Comparison of ENCODE assay signal across 8 cellular contexts in genomic region chr4:165111906-165112257, GRCh38. TPM values are rescaled to one million over a fixed set of nuclear protein-coding genes. Genes with fewer than 3 reads are reported as not detected.
DNase-seq lines count a peak whose midpoint lies in the region; ATAC-seq, FAIRE-seq and TF ChIP-seq lines count a peak whose summit lies in the region.

No MANE protein-coding gene starts in this region.

- H3K27ac ChIP-seq in keratinocyte (ENCODE audit: control insufficient read depth, insufficient read depth, low read length) (peak overlapping the region; percentile 69), subcutaneous abdominal adipose tissue (ENCODE audit: low read depth, low read length) (peak overlapping the region; percentile 87)

- no peak for ATAC-seq in HG03175 (IDR thresholded peaks at IDR 0.05; ENCODE audit: unreplicated experiment)

- H3K4me1 ChIP-seq in adipocyte (ENCODE audit: control insufficient read depth, insufficient read depth, low read length) (peaks cover 8% of the 10 kb centered on the region), keratinocyte (ENCODE audit: control insufficient read depth, extremely low read depth, insufficient read depth, low read length) (peaks cover 10% of the 10 kb centered on the region), subcutaneous abdominal adipose tissue (ENCODE audit: control insufficient read depth in 5 of 5, insufficient read depth in 5 of 5, low read length in 5 of 5) (peaks cover 0 to 18% (median 11%) of the 10 kb centered on the region in 5 donors)

- H3K9ac ChIP-seq in adipocyte (ENCODE audit: low read length) (peak overlapping the region; percentile 88), keratinocyte (ENCODE audit: control insufficient read depth, extremely low read depth, insufficient read depth, low read length) (peak overlapping the region; percentile 87), subcutaneous abdominal adipose tissue (ENCODE audit: low read length in 5 of 5) (peak overlapping the region in 4 of 5 donors; percentile 78 to 94 (median 90))

- intact Hi-C loops in head of caudate nucleus (cut with DNase I), result no loop called here

- H3K4me2 ChIP-seq in keratinocyte (ENCODE audit: control insufficient read depth, extremely low read depth, insufficient read depth, low read depth, low read length), result peak overlapping the region; percentile 91

- H3K4me3 ChIP-seq in adipocyte (ENCODE audit: low read length) (peak overlapping the region; percentile 92), keratinocyte (ENCODE audit: control insufficient read depth in 2 of 3, extremely low read depth in 1 of 3, insufficient read depth in 2 of 3, low read depth in 1 of 3, low read length in 3 of 3) (peak overlapping the region; percentile 97 to 98 (median 98)), subcutaneous abdominal adipose tissue (ENCODE audit: low read depth in 1 of 5, low read length in 5 of 5) (peak overlapping the region; percentile 42 to 96 (median 86))

- dilution Hi-C loops in keratinocyte (cut with MboI; ENCODE audit: extremely low pct_ligation_motif_present, low sequenced_read_pairs), result no loop called here

- H3K9me3 ChIP-seq in adipocyte (ENCODE audit: control insufficient read depth, low read length) (no peaks in the 10 kb centered on the region), keratinocyte (ENCODE audit: control insufficient read depth, low read depth, low read length) (no peaks in the 10 kb centered on the region), subcutaneous abdominal adipose tissue (ENCODE audit: control insufficient read depth in 5 of 5, low read length in 5 of 5) (no peaks in the 10 kb centered on the region)

- H3K27me3 ChIP-seq in adipocyte (replicated peaks; ENCODE audit: control insufficient read depth, insufficient read depth, low read length), result no peaks in the 10 kb centered on the region
- H3K27me3 ChIP-seq in keratinocyte (ENCODE audit: control insufficient read depth, extremely low read depth, insufficient read depth, low read length), result no peaks in the 10 kb centered on the region
- H3K27me3 ChIP-seq in subcutaneous abdominal adipose tissue (ENCODE audit: control insufficient read depth in 5 of 5, insufficient read depth in 4 of 5, low read length in 5 of 5), result no peaks in the 10 kb centered on the region

- FAIRE-seq in keratinocyte (lab: Jason Lieb, UNC), result no peak

- H3K79me2 ChIP-seq in keratinocyte (ENCODE audit: control insufficient read depth, insufficient read depth, low read length), result no peaks in the 10 kb centered on the region

- no peak for TF ChIP-seq CTCF in keratinocyte (optimal IDR thresholded peaks at IDR 0.05 in 1 of 3, IDR thresholded peaks at IDR 0.05 in 1 of 3, conservative IDR thresholded peaks at IDR 0.05 in 1 of 3; ENCODE audit: extremely low read depth in 1 of 3, insufficient read depth in 2 of 3, low read length in 3 of 3)

- no peaks in the 10 kb centered on the region for H4K20me1 ChIP-seq in keratinocyte (ENCODE audit: control insufficient read depth, extremely low read depth, insufficient read depth, low read length)

- no peaks in the 10 kb centered on the region for H3K36me3 ChIP-seq in adipocyte (ENCODE audit: control insufficient read depth, insufficient read depth, low read length, severe bottlenecking)
- no peaks in the 10 kb centered on the region for H3K36me3 ChIP-seq in keratinocyte (ENCODE audit: control insufficient read depth in 2 of 2, extremely low read depth in 1 of 2, insufficient read depth in 2 of 2, low read length in 2 of 2)
- H3K36me3 ChIP-seq in subcutaneous abdominal adipose tissue (ENCODE audit: control insufficient read depth in 5 of 5, insufficient read depth in 5 of 5, low read length in 5 of 5), result peaks cover 0 to 6% (median 0%) of the 10 kb centered on the region in 5 donors

- peak overlapping the region; percentile 85 for H2AFZ ChIP-seq in keratinocyte (ENCODE audit: control insufficient read depth, low read length)

- DNase-seq in NCI-H2171 treated with DMSO at 0.1 percent for 48 hours (lab: John Stamatoyannopoulos, UW) (peak; percentile 42), NCI-H2171 (lab: John Stamatoyannopoulos, UW) (no peak), adipocyte (ENCODE audit: low read depth) (no peak), keratinocyte (ENCODE audit: low read depth, low spot score) (no peak), SKM-1 (lab: John Stamatoyannopoulos, UW; ENCODE audit: unreplicated experiment) (no peak), head of caudate nucleus (no peak)

- H3K9me1 ChIP-seq in keratinocyte (ENCODE audit: control insufficient read depth, extremely low read depth, insufficient read depth, low read length), result no peaks in the 10 kb centered on the region

RNA-seq across cellular contexts. Expression of gene TMEM192, which starts 0.8 kb away (rescaled TPM):
- polyA plus RNA-seq in keratinocyte, result 25.3 to 32.7 TPM (median 29.9 TPM) in 3 replicates
- polyA plus RNA-seq in keratinocyte (2011; ENCODE audit: low read depth), result 17.0 TPM
- polyA plus RNA-seq in keratinocyte (2011; cell fraction: cytosol; rRNA removed), result 21.1 and 45.5 TPM in 2 replicates
- 28.8 and 30.9 TPM in 2 replicates for polyA plus RNA-seq in keratinocyte (2011; cell fraction: nucleus; rRNA removed)
- polyA plus RNA-seq in keratinocyte (2012; ENCODE audit: low replicate concordance), result 16.5 and 16.8 TPM in 2 replicates
- polyA minus RNA-seq in keratinocyte, result 9.9 to 35.6 TPM (median 22.6 TPM) in 3 replicates
- 7.1 TPM for polyA minus RNA-seq in keratinocyte (2011; cell fraction: cytosol; rRNA and poly(A)+ RNA removed)
- 26.8 and 44.1 TPM in 2 replicates for polyA minus RNA-seq in keratinocyte (2011; cell fraction: nucleus; rRNA and poly(A)+ RNA removed)

RNA-seq across cellular contexts. Expression of gene TRIM75, which starts 58.2 kb away (rescaled TPM):
- polyA plus RNA-seq in keratinocyte, result not detected in 3 replicates
- polyA plus RNA-seq in keratinocyte (2011; ENCODE audit: low read depth), result not detected
- not detected in 2 replicates for polyA plus RNA-seq in keratinocyte (2011; cell fraction: cytosol; rRNA removed)
- not detected in 2 replicates for polyA plus RNA-seq in keratinocyte (2011; cell fraction: nucleus; rRNA removed)
- 0.28 TPM in 1 of 2 replicates, not detected in the other for polyA plus RNA-seq in keratinocyte (2012; ENCODE audit: low replicate concordance)
- polyA minus RNA-seq in keratinocyte, result not detected in 3 replicates
- not detected for polyA minus RNA-seq in keratinocyte (2011; cell fraction: cytosol; rRNA and poly(A)+ RNA removed)
- not detected in 2 replicates for polyA minus RNA-seq in keratinocyte (2011; cell fraction: nucleus; rRNA and poly(A)+ RNA removed)
